Comparison of ENCODE assay signal across 25 cellular contexts in the genomic region with DNA sequence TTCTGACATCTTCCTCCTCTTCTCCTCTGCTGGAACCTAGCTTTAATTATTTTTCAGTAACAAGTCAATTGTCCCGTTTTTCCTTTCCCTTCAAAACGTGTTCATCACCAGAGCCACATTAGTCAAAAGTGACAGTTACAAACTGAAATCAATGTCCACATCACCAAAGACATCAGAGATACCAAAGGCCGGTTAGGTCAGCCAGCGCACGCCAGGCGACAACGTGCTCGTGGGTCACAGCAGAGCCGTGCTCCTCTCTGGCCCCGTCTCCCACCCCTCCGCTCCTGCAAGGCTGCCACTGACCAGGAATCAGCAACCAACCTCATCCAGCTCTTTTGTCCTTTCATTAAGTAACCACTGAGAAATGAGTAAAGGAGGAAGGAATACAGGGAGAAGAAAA.
DNase-seq lines count a peak whose midpoint lies in the region; ATAC-seq, FAIRE-seq and TF ChIP-seq lines count a peak whose summit lies in the region.
"Had no signal": no experiment of that assay in that cellular context is flagged by ENCODE, and none has a peak within 500 bp of the region (broad histone marks: within the 10 kb centered on the region; RNA-seq: fewer than 3 reads in every experiment).

No MANE protein-coding gene starts in this region.

- H3K4me2 ChIP-seq in H1 (ENCODE audit: insufficient read depth in 1 of 2, low read depth in 2 of 2, low read length in 2 of 2) (no peak overlapping the region), neuronal stem cell (ENCODE audit: insufficient read depth, low read length, poor library complexity, severe bottlenecking) (no peak overlapping the region)
- H3K4me2 ChIP-seq: A549 had no signal

- H3K27me3 ChIP-seq in H7 (ENCODE audit: control insufficient read depth, insufficient read depth, low read length) (no peaks in the 10 kb centered on the region), H1 (replicated peaks in 1 of 4; ENCODE audit: control insufficient read depth in 3 of 4, extremely low read depth in 1 of 4, insufficient read depth in 3 of 4, low read length in 3 of 4) (no peaks in the 10 kb centered on the region), neuronal stem cell (ENCODE audit: control insufficient read depth in 3 of 3, insufficient read depth in 3 of 3, low read depth in 1 of 3, low read length in 3 of 3) (no peaks in the 10 kb centered on the region), spleen (replicated peaks in 1 of 7) (peaks cover 0 to 53% (median 0%) of the 10 kb centered on the region in 7 donors), ovary (no peaks in the 10 kb centered on the region)
- H3K27me3 ChIP-seq: BE2C; BLaER1 treated with 17β-estradiol and CSF1 and Interleukin-3, amounts not matched to agents 10 nM and 100 nM had no signal

- no peaks in the 10 kb centered on the region for H3K36me3 ChIP-seq in H7 (replicated peaks; ENCODE audit: control insufficient read depth, insufficient read depth, low read length)
- H3K36me3 ChIP-seq in H1 (ENCODE audit: control insufficient read depth in 2 of 4, insufficient read depth in 4 of 4, low read length in 3 of 4), result no peaks in the 10 kb centered on the region
- no peaks in the 10 kb centered on the region for H3K36me3 ChIP-seq in neuronal stem cell (replicated peaks in 1 of 2; ENCODE audit: control insufficient read depth in 2 of 2, insufficient read depth in 2 of 2, low read length in 2 of 2)
- no peaks in the 10 kb centered on the region for H3K36me3 ChIP-seq in spleen
- H3K36me3 ChIP-seq in ovary, result no peaks in the 10 kb centered on the region
- H3K36me3 ChIP-seq: BE2C; BLaER1 treated with 17β-estradiol and CSF1 and Interleukin-3, amounts not matched to agents 10 nM and 100 nM had no signal

- H2AK5ac ChIP-seq in H1 (ENCODE audit: low read depth, low read length), result no peak overlapping the region
- H2AK5ac ChIP-seq in neuronal stem cell (ENCODE audit: low read depth, low read length), result no peak overlapping the region

- ATAC-seq in GM18505 (IDR thresholded peaks at IDR 0.05; ENCODE audit: unreplicated experiment), result no peak
- ATAC-seq: A549, GM12878 had no signal

- TF ChIP-seq EP300 in H1 (IDR thresholded peaks at IDR 0.05; ENCODE audit: borderline replicate concordance in 1 of 2, low read depth in 2 of 2, low read length in 2 of 2) (no peak), ovary (IDR thresholded peaks at IDR 0.05) (no peak)

- H3K27ac ChIP-seq in H1 (ENCODE audit: low read depth, low read length), result no peak overlapping the region
- H3K27ac ChIP-seq in neuronal stem cell (replicated peaks; ENCODE audit: low read length), result no peak overlapping the region
- no peak overlapping the region for H3K27ac ChIP-seq in spleen
- no peak overlapping the region for H3K27ac ChIP-seq in ovary
- H3K27ac ChIP-seq: A549; BLaER1 treated with 17β-estradiol and CSF1 and Interleukin-3, amounts not matched to agents 10 nM and 100 nM; GM23248 had no signal

- H3K9ac ChIP-seq in H1 (replicated peaks in 1 of 4; ENCODE audit: extremely low read depth in 1 of 4, low read depth in 3 of 4, low read length in 3 of 4) (no peak overlapping the region), neuronal stem cell (ENCODE audit: low read depth, low read length, poor library complexity) (no peak overlapping the region)
- H3K9ac ChIP-seq: BLaER1 treated with 17β-estradiol and CSF1 and Interleukin-3, amounts not matched to agents 10 nM and 100 nM; GM23248 had no signal

- no peaks in the 10 kb centered on the region for H3K9me3 ChIP-seq in H1 (ENCODE audit: insufficient read depth in 2 of 2, low read depth in 1 of 2, low read length in 1 of 2)
- H3K9me3 ChIP-seq in neuronal stem cell (replicated peaks in 1 of 2; ENCODE audit: control insufficient read depth in 2 of 2, insufficient read depth in 1 of 2, low read depth in 1 of 2, low read length in 2 of 2), result peaks cover 0 to 2% of the 10 kb centered on the region in 2 donors
- H3K9me3 ChIP-seq in spleen, result no peaks in the 10 kb centered on the region
- H3K9me3 ChIP-seq in ovary, result no peaks in the 10 kb centered on the region
- H3K9me3 ChIP-seq: A549; BE2C; BLaER1 treated with 17β-estradiol and CSF1 and Interleukin-3, amounts not matched to agents 10 nM and 100 nM had no signal

- H3K23me2 ChIP-seq in H1 (ENCODE audit: low read depth, low read length), result no peaks in the 10 kb centered on the region

- CTCF ChIA-PET in H1 (lab: Charles Lee; ENCODE audit: partially characterized antibody), result interaction anchor here (0.9 to 1.1 kb wide), 2 partner anchors 11 to 19 kb away, joined by 3 read pairs; no protein-coding TSS in a partner anchor

- no peak for TF ChIP-seq RAD21 in H1 (IDR thresholded peaks at IDR 0.05 in 1 of 2, conservative IDR thresholded peaks at IDR 0.05 in 1 of 2; ENCODE audit: low read depth in 2 of 2, low read length in 2 of 2)

- H3K23ac ChIP-seq in H1 (ENCODE audit: insufficient read length) (no peak overlapping the region), neuronal stem cell (ENCODE audit: low read depth, low read length, poor library complexity) (no peak overlapping the region)

- H2AFZ ChIP-seq in H1 (ENCODE audit: low read length), result peak overlapping the region; percentile 83; the same call in 1 of the 2 replicates
- peak overlapping the region; percentile 24 for H2AFZ ChIP-seq in neuronal stem cell (ENCODE audit: low read length)
- H2AFZ ChIP-seq: GM23248 had no signal

- POLR2A ChIA-PET in H1 (lab: Charles Lee; ENCODE audit: partially characterized antibody), result no interaction called here

- H3K4ac ChIP-seq in H1 (replicated peaks; ENCODE audit: insufficient read length, low read depth, low read length) (no peak overlapping the region), neuronal stem cell (ENCODE audit: low read length) (no peak overlapping the region)

- 84% methylated on average over 11 of the region's 11 CpGs; no CpG with 5 or more reads in 1 of the 2 experiments for WGBS in H1 (ENCODE audit: extremely low coverage in 1 of 2, insufficient coverage in 1 of 2, insufficient read length in 1 of 2, insufficient replicate concordance in 2 of 2, low coverage in 1 of 2, low lambda C conversion rate in 2 of 2, missing lambda C conversion rate in 1 of 2), 2 experiments
- WGBS in neuronal stem cell (ENCODE audit: extremely low coverage in 2 of 2, insufficient read length in 2 of 2, insufficient replicate concordance in 1 of 2), 2 donors, result no CpG with 5 or more reads among the region's 11 CpGs
- WGBS in spleen, 5 donors, result 70 to 83% (median 74%) methylated on average over 11 of the region's 11 CpGs
- WGBS in ovary, 3 donors, result 40 to 48% (median 46%) methylated on average over 11 of the region's 11 CpGs

- DNase-seq in H7, result peak; percentile 48
- DNase-seq in H1 (ENCODE audit: low read depth in 1 of 2, low spot score in 2 of 2), result no peak
- no peak for DNase-seq in neuronal stem cell (ENCODE audit: low spot score)
- DNase-seq in spleen, result peak; percentile 50
- no peak for DNase-seq in ovary
- DNase-seq in middle frontal gyrus (ENCODE audit: extremely low spot score, low spot score), result no peak
- DNase-seq: 8988T; ACHN; AML-193; BE2C; CD4-positive, alpha-beta T cell; CD8-positive, alpha-beta memory T cell; DMS 273 treated with DMSO at 0.1 percent for 48 hours; DMS79; EL; GDM1; GM23248; HCEC 1CT had no signal

- FAIRE-seq in H1 (lab: Jason Lieb, UNC), result no peak
- FAIRE-seq: A549, D721Med, GM12878, GM18507, H54 had no signal

- H4K91ac ChIP-seq in H1 (replicated peaks; ENCODE audit: insufficient read length, low read length) (no peak overlapping the region), neuronal stem cell (ENCODE audit: low read depth, low read length, poor library complexity) (no peak overlapping the region)

- TF ChIP-seq POLR2A in H1 (IDR thresholded peaks at IDR 0.05; ENCODE audit: control extremely low read depth in 1 of 2, low read depth in 2 of 2, low read length in 2 of 2) (no peak), spleen (IDR thresholded peaks at IDR 0.05) (no peak), ovary (IDR thresholded peaks at IDR 0.05) (no peak), GM18505 (IDR thresholded peaks at IDR 0.05; ENCODE audit: borderline replicate concordance, extremely low read depth, insufficient read depth, insufficient read length) (no peak)

- H3K4me1 ChIP-seq in H1 (replicated peaks in 1 of 4; ENCODE audit: control insufficient read depth in 3 of 4, insufficient read depth in 4 of 4, low read length in 3 of 4) (peaks cover 0 to 3% (median 1%) of the 10 kb centered on the region in 4 experiments; a peak in 2 of 7 replicates), neuronal stem cell (ENCODE audit: control insufficient read depth in 2 of 2, insufficient read depth in 1 of 2, low read depth in 1 of 2, low read length in 2 of 2) (peaks cover 4 to 12% of the 10 kb centered on the region in 2 donors), spleen (no peaks in the 10 kb centered on the region), ovary (ENCODE audit: insufficient read depth) (no peaks in the 10 kb centered on the region)
- H3K4me1 ChIP-seq: A549, BE2C had no signal

- no peak overlapping the region for H3K18ac ChIP-seq in H1 (ENCODE audit: extremely low read depth, low read length)
- H3K18ac ChIP-seq in neuronal stem cell (ENCODE audit: low read length), result no peak overlapping the region

- no peak overlapping the region for H3K56ac ChIP-seq in H1 (replicated peaks; ENCODE audit: insufficient read length, low read depth, low read length)

- H3K79me1 ChIP-seq in H1 (ENCODE audit: low read depth, low read length) (no peaks in the 10 kb centered on the region), neuronal stem cell (ENCODE audit: low read depth, low read length) (no peaks in the 10 kb centered on the region)

- H3K79me2 ChIP-seq in H1 (ENCODE audit: control insufficient read depth in 1 of 2, insufficient read depth in 2 of 2, low read length in 2 of 2), result no peaks in the 10 kb centered on the region

- H3K4me3 ChIP-seq in H7 (ENCODE audit: insufficient read depth, low read depth, low read length) (no peak overlapping the region), H1 (ENCODE audit: extremely low read depth in 1 of 4, insufficient read depth in 2 of 4, low read depth in 3 of 4, low read length in 4 of 4) (no peak overlapping the region), neuronal stem cell (ENCODE audit: low read length in 2 of 2) (no peak overlapping the region), spleen (no peak overlapping the region), ovary (no peak overlapping the region)
- H3K4me3 ChIP-seq: A549; BLaER1 treated with 17β-estradiol and CSF1 and Interleukin-3, amounts not matched to agents 10 nM and 100 nM; GM12878; GM23248 had no signal

- TF ChIP-seq CTCF in H1 (IDR thresholded peaks at IDR 0.05; ENCODE audit: control extremely low read depth in 1 of 3, insufficient read depth in 1 of 3, low read depth in 1 of 3, low read length in 3 of 3) (no peak), spleen (IDR thresholded peaks at IDR 0.05 in 8 of 11, conservative IDR thresholded peaks at IDR 0.05 in 3 of 11) (no peak), ovary (IDR thresholded peaks at IDR 0.05) (no peak)

- intact Hi-C loops in spleen (cut with DNase I; ENCODE audit: low total_unique reads) (no loop called here), ovary (cut with DNase I) (no loop called here)

- no peak overlapping the region for H2BK20ac ChIP-seq in H1 (ENCODE audit: low read length)

- H2BK12ac ChIP-seq in H1 (ENCODE audit: low read depth, low read length) (no peak overlapping the region), neuronal stem cell (ENCODE audit: low read length) (no peak overlapping the region)

- no peak overlapping the region for H3K14ac ChIP-seq in H1 (ENCODE audit: insufficient read length)
- no peak overlapping the region for H3K14ac ChIP-seq in neuronal stem cell (ENCODE audit: low read length)

- H2BK15ac ChIP-seq in H1 (ENCODE audit: low read length) (no peak overlapping the region), neuronal stem cell (ENCODE audit: low read length) (no peak overlapping the region)

- H2BK120ac ChIP-seq in H1 (replicated peaks; ENCODE audit: low read depth, low read length) (no peak overlapping the region), neuronal stem cell (ENCODE audit: low read depth, low read length) (no peak overlapping the region)

- no peak overlapping the region for H2BK5ac ChIP-seq in H1 (ENCODE audit: low read depth, low read length)
- H2BK5ac ChIP-seq in neuronal stem cell (ENCODE audit: low read length), result no peak overlapping the region

- H4K20me1 ChIP-seq in H1 (replicated peaks in 1 of 2; ENCODE audit: control insufficient read depth in 1 of 2, insufficient read depth in 2 of 2, low read length in 2 of 2), result no peaks in the 10 kb centered on the region
- H4K20me1 ChIP-seq: BLaER1 treated with 17β-estradiol and CSF1 and Interleukin-3, amounts not matched to agents 10 nM and 100 nM had no signal

- H4K8ac ChIP-seq in H1 (ENCODE audit: extremely low read depth, insufficient read depth, low read length), result no peak overlapping the region
- no peak overlapping the region for H4K8ac ChIP-seq in neuronal stem cell (ENCODE audit: low read depth, low read length)

- no peak overlapping the region for H4K5ac ChIP-seq in H1 (ENCODE audit: insufficient read length, low read depth, low read length)

Comparison
In these comparisons a context has a peak if more than half of its experiments do, and no peak if none do; other contexts are left out.
1. DNase-seq: peak in H7 (single experiment) and spleen (single experiment); none in H1 (0 of 2), neuronal stem cell (single experiment), ovary (0 of 5) and middle frontal gyrus (single experiment).